In the genomic region with DNA sequence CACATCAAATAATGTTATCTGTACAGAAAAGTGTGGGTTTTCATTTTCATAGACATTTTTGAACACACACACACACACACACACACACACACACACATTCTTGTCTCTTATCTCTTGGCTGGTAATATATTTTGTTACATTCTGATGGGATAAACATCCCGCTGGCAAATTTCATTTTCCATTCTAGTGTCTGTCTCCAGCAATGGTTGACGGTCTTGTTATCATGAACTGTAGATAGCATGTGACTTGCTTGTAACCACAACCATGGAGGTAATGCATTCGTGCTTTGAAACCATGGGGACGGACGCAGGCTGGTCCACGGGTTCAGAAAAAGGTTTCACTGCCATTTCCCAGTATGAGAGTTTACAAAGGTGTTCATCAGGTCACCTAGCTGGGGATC, we compare ENCODE assay signal across 1 cellular context.
TF ChIP-seq lines count a peak whose summit lies in the region.

No MANE protein-coding gene starts in this region.

TF ChIP-seq in IMR-90, 13 proteins besides CTCF, POLR2A, EP300 and RAD21:
- no peak for TF ChIP-seq NFE2L2 (IDR thresholded peaks at IDR 0.05; ENCODE audit: low read depth, low read length)
- no peak for TF ChIP-seq CHD1 (IDR thresholded peaks at IDR 0.05; ENCODE audit: low read depth, low read length)
- TF ChIP-seq BHLHE40 (IDR thresholded peaks at IDR 0.05; ENCODE audit: low read depth, low read length), result no peak
- no peak for TF ChIP-seq SMC3 (IDR thresholded peaks at IDR 0.05; ENCODE audit: low read depth, low read length)
- no peak for TF ChIP-seq MXI1 (IDR thresholded peaks at IDR 0.05; ENCODE audit: borderline replicate concordance, low read depth, low read length)
- TF ChIP-seq CEBPB (IDR thresholded peaks at IDR 0.05; ENCODE audit: low read depth, low read length), result no peak
- TF ChIP-seq, protein P1, sequence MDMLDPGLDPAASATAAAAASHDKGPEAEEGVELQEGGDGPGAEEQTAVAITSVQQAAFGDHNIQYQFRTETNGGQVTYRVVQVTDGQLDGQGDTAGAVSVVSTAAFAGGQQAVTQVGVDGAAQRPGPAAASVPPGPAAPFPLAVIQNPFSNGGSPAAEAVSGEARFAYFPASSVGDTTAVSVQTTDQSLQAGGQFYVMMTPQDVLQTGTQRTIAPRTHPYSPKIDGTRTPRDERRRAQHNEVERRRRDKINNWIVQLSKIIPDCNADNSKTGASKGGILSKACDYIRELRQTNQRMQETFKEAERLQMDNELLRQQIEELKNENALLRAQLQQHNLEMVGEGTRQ (IDR thresholded peaks at IDR 0.05; ENCODE audit: low read depth, low read length), result no peak
- TF ChIP-seq MAFK (IDR thresholded peaks at IDR 0.05; ENCODE audit: low read depth, low read length), result no peak
- no peak for TF ChIP-seq RFX5 (IDR thresholded peaks at IDR 0.05; ENCODE audit: low read depth, low read length)
- no peak for TF ChIP-seq RCOR1 (IDR thresholded peaks at IDR 0.05; ENCODE audit: insufficient replicate concordance, low read length)
TF ChIP-seq in IMR-90: peak in this region for 0.
